Comparison of ENCODE assay signal across 8 cellular contexts in the genomic region with DNA sequence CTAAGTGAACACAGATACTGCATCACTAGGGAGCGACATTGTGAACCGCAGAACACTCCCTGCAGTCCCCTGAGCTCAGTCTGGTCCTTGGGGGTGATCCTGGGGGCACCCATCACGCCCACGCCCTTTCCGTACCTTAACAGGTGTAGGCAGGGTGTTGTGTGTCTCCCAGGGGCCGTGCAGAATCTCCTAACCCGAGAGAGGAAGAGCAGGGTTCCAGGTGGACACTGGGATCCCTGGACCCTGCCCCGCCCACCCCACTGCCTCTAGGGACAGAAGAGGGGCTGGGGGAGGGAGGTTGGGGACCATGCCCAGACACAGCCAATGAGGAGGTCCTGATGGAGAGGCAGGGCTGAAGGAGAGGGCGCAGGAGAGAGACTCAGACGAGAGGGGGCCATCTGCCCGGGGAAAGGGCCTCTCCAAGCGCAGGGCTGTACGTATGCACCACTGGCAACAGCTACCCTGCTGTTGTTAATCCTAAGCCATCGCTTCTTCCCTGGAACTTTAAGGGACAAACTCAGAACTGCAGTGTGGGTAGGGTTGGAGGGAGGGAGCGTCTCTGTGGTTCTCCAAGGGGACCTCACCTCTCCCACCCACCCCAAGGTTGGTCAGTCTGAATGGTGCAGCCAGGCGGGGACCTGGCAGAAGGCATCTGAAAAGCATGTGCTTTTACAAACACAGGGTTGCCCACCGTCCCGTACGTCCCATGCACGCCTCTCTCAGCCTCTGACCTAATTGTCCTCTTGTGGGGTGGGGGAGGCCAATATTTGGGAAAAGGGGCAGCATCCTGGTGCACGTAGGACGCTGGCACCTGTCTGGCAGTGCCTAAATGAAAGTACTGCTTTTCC. TPM values are rescaled to one million over a fixed set of nuclear protein-coding genes. Genes with fewer than 3 reads are reported as not detected.
A peak's percentile ranks its signal among the peaks of the same experiment; 100 is the strongest.
DNase-seq lines count a peak whose midpoint lies in the region; ATAC-seq, FAIRE-seq and TF ChIP-seq lines count a peak whose summit lies in the region.

No MANE protein-coding gene starts in this region.

- no peak overlapping the region for H3K9ac ChIP-seq in H1 (replicated peaks in 1 of 4; ENCODE audit: extremely low read depth in 1 of 4, low read depth in 3 of 4, low read length in 3 of 4)

- H3K4me3 Mint-ChIP-seq in T-helper 17 cell: peak overlapping the region; percentile 95

- no peak overlapping the region for H3K56ac ChIP-seq in H1 (replicated peaks; ENCODE audit: insufficient read length, low read depth, low read length)

- H2BK15ac ChIP-seq in H1 (ENCODE audit: low read length): peak overlapping the region; percentile 46; the same call in 1 of the 2 replicates

- H3K27me3 ChIP-seq in H1 (replicated peaks in 1 of 4; ENCODE audit: control insufficient read depth in 3 of 4, extremely low read depth in 1 of 4, insufficient read depth in 3 of 4, low read length in 3 of 4): no peaks in the 10 kb centered on the region

- peak overlapping the region; percentile 51; the same call in 1 of the 2 replicates for H3K18ac ChIP-seq in H1 (ENCODE audit: extremely low read depth, low read length)

- no peak overlapping the region for H3K4ac ChIP-seq in H1 (replicated peaks; ENCODE audit: insufficient read length, low read depth, low read length)

- H3K4me2 ChIP-seq in H1 (ENCODE audit: insufficient read depth in 1 of 2, low read depth in 2 of 2, low read length in 2 of 2): no peak overlapping the region; a peak in 1 of 4 replicates

- no peak overlapping the region for H3K4me3 ChIP-seq in H1 (ENCODE audit: extremely low read depth in 1 of 4, insufficient read depth in 2 of 4, low read depth in 3 of 4, low read length in 4 of 4)

- H3K27ac Mint-ChIP-seq in T-helper 17 cell: peak overlapping the region; percentile 99

- 0 out of 2 replicates have a peak overlapping the region, but pooled peaks have one; percentile 51 for H4K8ac ChIP-seq in H1 (ENCODE audit: extremely low read depth, insufficient read depth, low read length)

- peaks cover 0 to 2% (median 0%) of the 10 kb centered on the region in 4 experiments; a peak in 2 of 7 replicates for H3K4me1 ChIP-seq in H1 (replicated peaks in 1 of 4; ENCODE audit: control insufficient read depth in 3 of 4, insufficient read depth in 4 of 4, low read length in 3 of 4)

- TF ChIP-seq POLR2A in H1 (IDR thresholded peaks at IDR 0.05; ENCODE audit: control extremely low read depth in 1 of 2, low read depth in 2 of 2, low read length in 2 of 2): no peak

- CTCF ChIA-PET in H1 (lab: Charles Lee; ENCODE audit: partially characterized antibody): no interaction called here

- H3K79me1 ChIP-seq in H1 (ENCODE audit: low read depth, low read length): no peaks in the 10 kb centered on the region

- no peaks in the 10 kb centered on the region for H3K36me3 ChIP-seq in H1 (ENCODE audit: control insufficient read depth in 2 of 4, insufficient read depth in 4 of 4, low read length in 3 of 4)

- H3K9me3 ChIP-seq in T-helper 17 cell (ENCODE audit: control insufficient read depth, low read length, poor library complexity, severe bottlenecking): no peaks in the 10 kb centered on the region
- no peaks in the 10 kb centered on the region for H3K9me3 ChIP-seq in H1 (ENCODE audit: insufficient read depth in 2 of 2, low read depth in 1 of 2, low read length in 1 of 2)

- no peak for TF ChIP-seq CTCF in H1 (IDR thresholded peaks at IDR 0.05; ENCODE audit: control extremely low read depth in 1 of 3, insufficient read depth in 1 of 3, low read depth in 1 of 3, low read length in 3 of 3)

- H2AFZ ChIP-seq in H1 (ENCODE audit: low read length): peak overlapping the region; percentile 96

- H3K79me2 ChIP-seq in H1 (ENCODE audit: control insufficient read depth in 1 of 2, insufficient read depth in 2 of 2, low read length in 2 of 2): no peaks in the 10 kb centered on the region

- H3K27me3 Mint-ChIP-seq in T-helper 17 cell: no peaks in the 10 kb centered on the region

- ATAC-seq in GM18498 (IDR thresholded peaks at IDR 0.05; ENCODE audit: unreplicated experiment): peak; percentile 31
- peak; percentile 34 for ATAC-seq in HG03066 (IDR thresholded peaks at IDR 0.05; ENCODE audit: low read depth, unreplicated experiment)
- ATAC-seq in T-helper 17 cell: peak; percentile 29
- ATAC-seq in HG02852 (IDR thresholded peaks at IDR 0.05; ENCODE audit: unreplicated experiment): no peak
- ATAC-seq in GM18858 (IDR thresholded peaks at IDR 0.05; ENCODE audit: unreplicated experiment): no peak

- 0 out of 2 replicates have a peak overlapping the region, but pooled peaks have one; percentile 32 for H2BK20ac ChIP-seq in H1 (ENCODE audit: low read length)

- no peak for FAIRE-seq in H1 (lab: Jason Lieb, UNC)

- peak overlapping the region; percentile 87; the same call in 1 of the 2 replicates for H2BK12ac ChIP-seq in H1 (ENCODE audit: low read depth, low read length)

- DNase-seq in T-helper 17 cell (no peak), H1 (ENCODE audit: low read depth in 1 of 2, low spot score in 2 of 2) (peak in 1 of 2 experiments; percentile 60), ureter (ENCODE audit: low spot score) (peak; percentile 27), H4 (ENCODE audit: low spot score) (no peak)

- H2BK5ac ChIP-seq in H1 (ENCODE audit: low read depth, low read length): 0 out of 2 replicates have a peak overlapping the region, but pooled peaks have one; percentile 16

- 74% methylated on average over 19 of the region's 22 CpGs; no CpG with 5 or more reads in 1 of the 2 experiments for WGBS in H1 (ENCODE audit: extremely low coverage in 1 of 2, insufficient coverage in 1 of 2, insufficient read length in 1 of 2, insufficient replicate concordance in 2 of 2, low coverage in 1 of 2, low lambda C conversion rate in 2 of 2, missing lambda C conversion rate in 1 of 2), 2 experiments

- peak overlapping the region; percentile 61 for H4K5ac ChIP-seq in H1 (ENCODE audit: insufficient read length, low read depth, low read length)

- no peak overlapping the region for H2AK5ac ChIP-seq in H1 (ENCODE audit: low read depth, low read length)

- H3K27ac ChIP-seq in H1 (ENCODE audit: low read depth, low read length): no peak overlapping the region

- TF ChIP-seq RAD21 in H1 (IDR thresholded peaks at IDR 0.05 in 1 of 2, conservative IDR thresholded peaks at IDR 0.05 in 1 of 2; ENCODE audit: low read depth in 2 of 2, low read length in 2 of 2): peak in 1 of 2 experiments; percentile 12; a peak in 1 of 4 replicates

- no peak overlapping the region for H3K23ac ChIP-seq in H1 (ENCODE audit: insufficient read length)

- H3K23me2 ChIP-seq in H1 (ENCODE audit: low read depth, low read length): no peaks in the 10 kb centered on the region

- peaks cover 19% of the 10 kb centered on the region for H3K4me1 Mint-ChIP-seq in T-helper 17 cell

- no peak overlapping the region for H3K14ac ChIP-seq in H1 (ENCODE audit: insufficient read length)

- H4K20me1 ChIP-seq in H1 (replicated peaks in 1 of 2; ENCODE audit: control insufficient read depth in 1 of 2, insufficient read depth in 2 of 2, low read length in 2 of 2): peaks cover 0 to 2% of the 10 kb centered on the region in 2 experiments

- no peaks in the 10 kb centered on the region for H3K36me3 Mint-ChIP-seq in T-helper 17 cell (ENCODE audit: low read depth)

- POLR2A ChIA-PET in H1 (lab: Charles Lee; ENCODE audit: partially characterized antibody): no interaction called here

- no peak overlapping the region for H2BK120ac ChIP-seq in H1 (replicated peaks; ENCODE audit: low read depth, low read length)

- no peak for TF ChIP-seq EP300 in H1 (IDR thresholded peaks at IDR 0.05; ENCODE audit: borderline replicate concordance in 1 of 2, low read depth in 2 of 2, low read length in 2 of 2)

- peak overlapping the region; percentile 65 for H4K91ac ChIP-seq in H1 (replicated peaks; ENCODE audit: insufficient read length, low read length)

TF ChIP-seq in H1, 55 proteins besides CTCF, POLR2A, EP300 and RAD21 (continues in another document):
- TF ChIP-seq SUZ12 (IDR thresholded peaks at IDR 0.05; ENCODE audit: low read length): no peak

RNA-seq across cellular contexts. Expression of a gene that starts 2.4 kb away (rescaled TPM):
- total RNA-seq in T-helper 17 cell (100 to 1,000 TPM; 131 to 141 TPM), ureter (3.4 TPM)
- total RNA-seq in H1 (2021; fragmentation: NEBNext Ultra II Directional; extraction: Animal tissue kit (Norgen Biotek cat#: 25700)): 0.09 and 0.11 TPM in 2 replicates
- 0.15 and 0.19 TPM in 2 replicates for polyA plus RNA-seq in H1 (2011; rRNA removed)
- polyA plus RNA-seq in H1 (2011; cell fraction: cytosol; rRNA removed): 0.16 TPM
- polyA plus RNA-seq in H1 (2011; cell fraction: nucleus; rRNA removed): 0.47 TPM
- 0.08 to 0.36 TPM (median 0.27 TPM) in 4 replicates for polyA plus RNA-seq in H1 (2012, experiment 1 of 2)
- 0.10 TPM for polyA plus RNA-seq in H1 (2012, experiment 2 of 2)
- polyA plus RNA-seq in H1 (2013, experiment 1 of 2): 0.30 TPM
- 0.20 TPM for polyA plus RNA-seq in H1 (2013, experiment 2 of 2)
- polyA minus RNA-seq in H1 (2011; rRNA and poly(A)+ RNA removed): 0.10 and 0.16 TPM in 2 replicates
- not detected for polyA minus RNA-seq in H1 (2011; cell fraction: cytosol; rRNA and poly(A)+ RNA removed)
- polyA minus RNA-seq in H1 (2011; cell fraction: nucleus; rRNA and poly(A)+ RNA removed): 0.20 TPM
- total RNA-seq in H4 (2014; rRNA removed; shearing (Covaris generic)): 0.25 TPM in 1 of 2 replicates, not detected in the other

RNA-seq across cellular contexts. Expression of a gene that starts 56.9 kb away (rescaled TPM):
- total RNA-seq in T-helper 17 cell: 100 to 1,000 TPM in 1 of 2 donors, 10 to 100 TPM in 1; 98.7 to 102 TPM
- total RNA-seq in H1 (2021; fragmentation: NEBNext Ultra II Directional; extraction: Animal tissue kit (Norgen Biotek cat#: 25700)): 40.6 and 41.2 TPM in 2 replicates
- polyA plus RNA-seq in H1 (2011; rRNA removed): 14.0 and 30.4 TPM in 2 replicates
- polyA plus RNA-seq in H1 (2011; cell fraction: cytosol; rRNA removed): 27.5 TPM
- 103 TPM for polyA plus RNA-seq in H1 (2011; cell fraction: nucleus; rRNA removed)
- 29.0 to 36.4 TPM (median 33.3 TPM) in 4 replicates for polyA plus RNA-seq in H1 (2012, experiment 1 of 2)
- polyA plus RNA-seq in H1 (2012, experiment 2 of 2): 15.5 TPM
- 29.5 TPM for polyA plus RNA-seq in H1 (2013, experiment 1 of 2)
- polyA plus RNA-seq in H1 (2013, experiment 2 of 2): 28.0 TPM
- polyA minus RNA-seq in H1 (2011; rRNA and poly(A)+ RNA removed): 4.9 and 7.3 TPM in 2 replicates
- 12.1 TPM for polyA minus RNA-seq in H1 (2011; cell fraction: cytosol; rRNA and poly(A)+ RNA removed)
- polyA minus RNA-seq in H1 (2011; cell fraction: nucleus; rRNA and poly(A)+ RNA removed): 19.2 TPM
- total RNA-seq in ureter: 45.1 TPM
- total RNA-seq in H4 (2014; rRNA removed; shearing (Covaris generic)): 12.7 and 13.5 TPM in 2 replicates

Comparison
In these comparisons a context has a peak if more than half of its experiments do, and no peak if none do; other contexts are left out.
1. ATAC-seq: peak in GM18498 (single experiment), HG03066 (single experiment) and T-helper 17 cell (single experiment); none in HG02852 (single experiment) and GM18858 (single experiment).
2. RNA of a gene that starts 2.4 kb away (total RNA-seq): 131 to 141 TPM in T-helper 17 cell; 3.4 TPM in ureter (single experiment), 0.25 TPM in H4 and 0.09 to 0.11 TPM in H1; every median in the first group is over 10 times any median in the second.